In genomic region chr6:34391023-34391485, GRCh38 we compare ENCODE assay signal across 1 cellular context.
A peak's percentile ranks its signal among the peaks of the same experiment; 100 is the strongest.
TF ChIP-seq lines count a peak whose summit lies in the region.

No MANE protein-coding gene starts in this region.

TF ChIP-seq in HepG2, 621 proteins besides CTCF, POLR2A, EP300 and RAD21 (continues in another document):
- TF ChIP-seq GLI4 (CRISPR knock-in tag; IDR thresholded peaks at IDR 0.05; ENCODE audit: borderline replicate concordance) (no peak), SMC3 (IDR thresholded peaks at IDR 0.05; ENCODE audit: low read length) (0 out of 2 replicates have a peak, but pooled peaks have one; percentile 2), ZNF644 (CRISPR knock-in tag; IDR thresholded peaks at IDR 0.05; ENCODE audit: low read depth) (peak; percentile 83), CHD4 (IDR thresholded peaks at IDR 0.05; ENCODE audit: borderline replicate concordance, low read length) (no peak), ZNF768 (CRISPR knock-in tag; IDR thresholded peaks at IDR 0.05) (no peak), THAP11 (CRISPR knock-in tag; IDR thresholded peaks at IDR 0.05) (no peak), CCDC6 (CRISPR knock-in tag; IDR thresholded peaks at IDR 0.05) (0 out of 2 replicates have a peak, but pooled peaks have one; percentile 17), MIER3 (CRISPR knock-in tag; IDR thresholded peaks at IDR 0.05; ENCODE audit: borderline replicate concordance) (peak; percentile 47; the same call in 1 of the 2 replicates), MIXL1 (CRISPR knock-in tag; IDR thresholded peaks at IDR 0.05) (0 out of 2 replicates have a peak, but pooled peaks have one; percentile 15), HNF4A (CRISPR knock-in tag; IDR thresholded peaks at IDR 0.05) (peak; percentile 73), YEATS4 (CRISPR knock-in tag; IDR thresholded peaks at IDR 0.05; ENCODE audit: borderline replicate concordance) (0 out of 2 replicates have a peak, but pooled peaks have one; percentile 1), ARID2 (CRISPR knock-in tag; IDR thresholded peaks at IDR 0.05; ENCODE audit: borderline replicate concordance) (no peak), MEIS1 (CRISPR knock-in tag; IDR thresholded peaks at IDR 0.05; ENCODE audit: borderline replicate concordance) (0 out of 2 replicates have a peak, but pooled peaks have one; percentile 1), THRA (CRISPR knock-in tag; IDR thresholded peaks at IDR 0.05; ENCODE audit: borderline replicate concordance) (peak; percentile 29; the same call in 1 of the 2 replicates), TOE1 (CRISPR knock-in tag; IDR thresholded peaks at IDR 0.05) (no peak), KAT8 (CRISPR knock-in tag; IDR thresholded peaks at IDR 0.05) (no peak; the same call in 1 of the 2 replicates), ZNF558 (CRISPR knock-in tag; IDR thresholded peaks at IDR 0.05; ENCODE audit: borderline replicate concordance) (no peak), SOX13 (IDR thresholded peaks at IDR 0.05) (no peak), SOX13 (CRISPR knock-in tag; conservative IDR thresholded peaks at IDR 0.05 in 1 of 2, IDR thresholded peaks at IDR 0.05 in 1 of 2) (peak in 1 of 2 experiments; percentile 39; a peak in 1 of 4 replicates), ZBTB7A (CRISPR knock-in tag; IDR thresholded peaks at IDR 0.05) (no peak), AKNA (CRISPR knock-in tag; IDR thresholded peaks at IDR 0.05; ENCODE audit: borderline replicate concordance) (no peak), TEAD3 (CRISPR knock-in tag; optimal IDR thresholded peaks at IDR 0.05; ENCODE audit: borderline replicate concordance) (peak; percentile 77), KDM5A (IDR thresholded peaks at IDR 0.05; ENCODE audit: borderline replicate concordance, low read length) (peak; percentile 4; the same call in 1 of the 2 replicates), CSRNP1 (CRISPR knock-in tag; IDR thresholded peaks at IDR 0.05) (no peak), ZNF333 (CRISPR knock-in tag; IDR thresholded peaks at IDR 0.05; ENCODE audit: borderline replicate concordance) (no peak), CEBPG (CRISPR knock-in tag; IDR thresholded peaks at IDR 0.05) (peak; percentile 82), SALL1 (CRISPR knock-in tag; IDR thresholded peaks at IDR 0.05) (peak; percentile 27; the same call in 1 of the 2 replicates), ZNF20 (CRISPR knock-in tag; IDR thresholded peaks at IDR 0.05) (no peak), SAP130 (CRISPR knock-in tag; IDR thresholded peaks at IDR 0.05; ENCODE audit: low read depth) (peak; percentile 85), KLF6 (CRISPR knock-in tag; IDR thresholded peaks at IDR 0.05) (0 out of 2 replicates have a peak, but pooled peaks have one; percentile 18), YY1 (IDR thresholded peaks at IDR 0.05; ENCODE audit: insufficient read depth, insufficient replicate concordance, low read depth, low read length) (peak; percentile 22), ZSCAN5A (CRISPR knock-in tag; IDR thresholded peaks at IDR 0.05; ENCODE audit: borderline replicate concordance) (peak; percentile 37; the same call in 1 of the 2 replicates), GFI1 (CRISPR knock-in tag; IDR thresholded peaks at IDR 0.05; ENCODE audit: borderline replicate concordance) (0 out of 2 replicates have a peak, but pooled peaks have one; percentile 9), ARID5B (CRISPR knock-in tag; IDR thresholded peaks at IDR 0.05) (peak; percentile 61), CERS6 (CRISPR knock-in tag; IDR thresholded peaks at IDR 0.05) (no peak), ZNF12 (CRISPR knock-in tag; IDR thresholded peaks at IDR 0.05) (0 out of 2 replicates have a peak, but pooled peaks have one; percentile 13), HMG20B (CRISPR knock-in tag; conservative IDR thresholded peaks at IDR 0.05) (peak; percentile 59; the same call in 1 of the 2 replicates), FOXA3 (CRISPR knock-in tag; IDR thresholded peaks at IDR 0.05) (no peak), ATF4 (CRISPR knock-in tag; IDR thresholded peaks at IDR 0.05) (peak in 1 of 2 experiments; percentile 18; a peak in 1 of 4 replicates), MYPOP (CRISPR knock-in tag; IDR thresholded peaks at IDR 0.05) (0 out of 2 replicates have a peak, but pooled peaks have one; percentile 13), ZNF331 (CRISPR knock-in tag; IDR thresholded peaks at IDR 0.05) (0 out of 2 replicates have a peak, but pooled peaks have one; percentile 33), ZFP36L1 (CRISPR knock-in tag; IDR thresholded peaks at IDR 0.05) (peak; percentile 60; the same call in 1 of the 2 replicates), MIER2 (CRISPR knock-in tag; IDR thresholded peaks at IDR 0.05) (peak; percentile 83), KMT2A (CRISPR knock-in tag; IDR thresholded peaks at IDR 0.05) (peak; percentile 35; the same call in 1 of the 2 replicates), XRCC5 (optimal IDR thresholded peaks at IDR 0.05; ENCODE audit: low read length) (peak; percentile 40), MXI1 (IDR thresholded peaks at IDR 0.05; ENCODE audit: borderline replicate concordance, low read depth, low read length) (peak; percentile 38; the same call in 1 of the 3 replicates), CEBPB (IDR thresholded peaks at IDR 0.05; ENCODE audit: borderline replicate concordance, low read depth, low read length) (peak; percentile 90), CREM (IDR thresholded peaks at IDR 0.05) (peak; percentile 11; the same call in 1 of the 2 replicates), CREM (CRISPR knock-in tag; IDR thresholded peaks at IDR 0.05) (no peak), ZNF205 (CRISPR knock-in tag; IDR thresholded peaks at IDR 0.05) (0 out of 2 replicates have a peak, but pooled peaks have one; percentile 18), HOXA3 (CRISPR knock-in tag; IDR thresholded peaks at IDR 0.05) (peak; percentile 46; the same call in 1 of the 2 replicates), IKZF1 (IDR thresholded peaks at IDR 0.05) (no peak), PRMT3 (CRISPR knock-in tag; IDR thresholded peaks at IDR 0.05; ENCODE audit: borderline replicate concordance, low read depth) (no peak), RXRB (CRISPR knock-in tag; IDR thresholded peaks at IDR 0.05; ENCODE audit: borderline replicate concordance) (peak; percentile 51; the same call in 1 of the 2 replicates)
